11 cellular contexts compared by ENCODE assay signal in genomic region chr2:217890445-217890844, GRCh38.
DNase-seq lines count a peak whose midpoint lies in the region; ATAC-seq and TF ChIP-seq lines count a peak whose summit lies in the region.
"Had no signal": no experiment of that assay in that cellular context is flagged by ENCODE, and none has a peak within 500 bp of the region (broad histone marks: within the 10 kb centered on the region; RNA-seq: fewer than 3 reads in every experiment).

No MANE protein-coding gene starts in this region.

- H3K9me3 ChIP-seq in WERI-Rb-1 (ENCODE audit: severe bottlenecking) = no peaks in the 10 kb centered on the region
- H3K9me3 ChIP-seq in CD8-positive, alpha-beta memory T cell (ENCODE audit: low read length) = no peaks in the 10 kb centered on the region

- peaks cover 0 to 2% (median 0%) of the 10 kb centered on the region in 5 donors for H3K9me3 Mint-ChIP-seq in CD8-positive, alpha-beta memory T cell
- H3K9me3 Mint-ChIP-seq in stimulated activated naive CD8-positive, alpha-beta T cell treated with anti-CD3 and anti-CD28 coated beads, Interleukin-15, amount 100 ng/mL, for 72 hours = no peaks in the 10 kb centered on the region

- intact Hi-C loops in left cardiac atrium (cut with DNase I) = loop anchor here (5.0 kb wide), 2 partner anchors 37 to 97 kb away; no protein-coding TSS in a partner anchor
- intact Hi-C loops in sciatic nerve (cut with DNase I) = loop anchor here (5.0 kb wide), 1 partner anchor 97 kb away; no protein-coding TSS in a partner anchor

- no peak overlapping the region for H3K27ac Mint-ChIP-seq in CD8-positive, alpha-beta memory T cell
- H3K27ac Mint-ChIP-seq in stimulated activated naive CD8-positive, alpha-beta T cell treated with anti-CD3 and anti-CD28 coated beads, Interleukin-15, amount 100 ng/mL, for 72 hours = no peak overlapping the region

- no peaks in the 10 kb centered on the region for H3K27me3 ChIP-seq in WERI-Rb-1 (ENCODE audit: insufficient read depth, low read depth, severe bottlenecking)
- no peaks in the 10 kb centered on the region for H3K27me3 ChIP-seq in CD8-positive, alpha-beta memory T cell (ENCODE audit: insufficient read depth, low read length, poor library complexity, severe bottlenecking)

- peaks cover 5 to 7% of the 10 kb centered on the region in 2 donors for H3K27me3 Mint-ChIP-seq in CD8-positive, alpha-beta memory T cell
- H3K27me3 Mint-ChIP-seq in stimulated activated naive CD8-positive, alpha-beta T cell treated with anti-CD3 and anti-CD28 coated beads, Interleukin-15, amount 100 ng/mL, for 72 hours = no peaks in the 10 kb centered on the region

- no peak overlapping the region for H3K4me3 Mint-ChIP-seq in CD8-positive, alpha-beta memory T cell
- H3K4me3 Mint-ChIP-seq in stimulated activated naive CD8-positive, alpha-beta T cell treated with anti-CD3 and anti-CD28 coated beads, Interleukin-15, amount 100 ng/mL, for 72 hours = no peak overlapping the region

- peaks cover 3 to 4% (median 3%) of the 10 kb centered on the region in 3 donors for H3K4me1 Mint-ChIP-seq in CD8-positive, alpha-beta memory T cell
- no peaks in the 10 kb centered on the region for H3K4me1 Mint-ChIP-seq in stimulated activated naive CD8-positive, alpha-beta T cell treated with anti-CD3 and anti-CD28 coated beads, Interleukin-15, amount 100 ng/mL, for 72 hours

- no peak overlapping the region for H3K27ac ChIP-seq in WERI-Rb-1
- no peak overlapping the region for H3K27ac ChIP-seq in CD8-positive, alpha-beta memory T cell (ENCODE audit: low read depth, low read length)

- CTCF ChIA-PET in CD8-positive, alpha-beta memory T cell (lab: Charles Lee) = interaction anchor here (1.4 to 1.8 kb wide), 2 partner anchors 101 to 105 kb away, joined by 4 to 6 read pairs; no protein-coding TSS in a partner anchor

- ATAC-seq in left cardiac atrium (peak; percentile 61 to 70), sciatic nerve (peak; percentile 87)
- no peak for ATAC-seq in stimulated activated naive CD8-positive, alpha-beta T cell treated with anti-CD3 and anti-CD28 coated beads, Interleukin-15, amount 100 ng/mL, for 72 hours

- no peaks in the 10 kb centered on the region for H3K36me3 Mint-ChIP-seq in CD8-positive, alpha-beta memory T cell

- no peaks in the 10 kb centered on the region for H3K4me1 ChIP-seq in CD8-positive, alpha-beta memory T cell (ENCODE audit: insufficient read depth, low read length)

- POLR2A ChIA-PET in CD8-positive, alpha-beta memory T cell (lab: Charles Lee) = no interaction called here

- peak; percentile 45 for TF ChIP-seq CTCF in WERI-Rb-1 (IDR thresholded peaks at IDR 0.05; ENCODE audit: low read depth, low read length)

- H3K4me3 ChIP-seq in WERI-Rb-1 (ENCODE audit: low read depth, low read length) = no peak overlapping the region
- H3K4me3 ChIP-seq in CD8-positive, alpha-beta memory T cell (ENCODE audit: low read length) = no peak overlapping the region

- peak; percentile 70 for DNase-seq in ELR (ENCODE audit: low read depth)
- DNase-seq in WERI-Rb-1 = peak; percentile 32
- peak; percentile 83 for DNase-seq in left cardiac atrium
- DNase-seq in sciatic nerve (ENCODE audit: low spot score) = no peak
- DNase-seq in activated gamma-delta T cell treated with Interleukin-2 at 50 U/mL for 16 hours = no peak
- no peak for DNase-seq in OCI-M2 (lab: John Stamatoyannopoulos, UW; ENCODE audit: unreplicated experiment)
- no peak for DNase-seq in CD8-positive, alpha-beta memory T cell
- no peak for DNase-seq in stimulated activated naive CD8-positive, alpha-beta T cell treated with anti-CD3 and anti-CD28 coated beads, Interleukin-15, amount 100 ng/mL, for 72 hours
- DNase-seq: activated CD4-positive, alpha-beta T cell treated with anti-CD3 and anti-CD28 coated beads for 48 hours; NCI-H2171; occipital lobe had no signal

- no peaks in the 10 kb centered on the region for H3K36me3 ChIP-seq in WERI-Rb-1
- no peaks in the 10 kb centered on the region for H3K36me3 ChIP-seq in CD8-positive, alpha-beta memory T cell (ENCODE audit: insufficient read depth, low read length)

Comparison
In these comparisons a context has a peak if more than half of its experiments do, and no peak if none do; other contexts are left out.
1. DNase-seq: peak in ELR (single experiment), WERI-Rb-1 (single experiment) and left cardiac atrium (single experiment); none in sciatic nerve (single experiment), activated gamma-delta T cell treated with Interleukin-2 at 50 U/mL for 16 hours (single experiment), OCI-M2 (single experiment), CD8-positive, alpha-beta memory T cell (0 of 5) and stimulated activated naive CD8-positive, alpha-beta T cell treated with anti-CD3 and anti-CD28 coated beads, Interleukin-15, amount 100 ng/mL, for 72 hours (0 of 2).